Comparison of ENCODE assay signal across 1 cellular context in the genomic region with DNA sequence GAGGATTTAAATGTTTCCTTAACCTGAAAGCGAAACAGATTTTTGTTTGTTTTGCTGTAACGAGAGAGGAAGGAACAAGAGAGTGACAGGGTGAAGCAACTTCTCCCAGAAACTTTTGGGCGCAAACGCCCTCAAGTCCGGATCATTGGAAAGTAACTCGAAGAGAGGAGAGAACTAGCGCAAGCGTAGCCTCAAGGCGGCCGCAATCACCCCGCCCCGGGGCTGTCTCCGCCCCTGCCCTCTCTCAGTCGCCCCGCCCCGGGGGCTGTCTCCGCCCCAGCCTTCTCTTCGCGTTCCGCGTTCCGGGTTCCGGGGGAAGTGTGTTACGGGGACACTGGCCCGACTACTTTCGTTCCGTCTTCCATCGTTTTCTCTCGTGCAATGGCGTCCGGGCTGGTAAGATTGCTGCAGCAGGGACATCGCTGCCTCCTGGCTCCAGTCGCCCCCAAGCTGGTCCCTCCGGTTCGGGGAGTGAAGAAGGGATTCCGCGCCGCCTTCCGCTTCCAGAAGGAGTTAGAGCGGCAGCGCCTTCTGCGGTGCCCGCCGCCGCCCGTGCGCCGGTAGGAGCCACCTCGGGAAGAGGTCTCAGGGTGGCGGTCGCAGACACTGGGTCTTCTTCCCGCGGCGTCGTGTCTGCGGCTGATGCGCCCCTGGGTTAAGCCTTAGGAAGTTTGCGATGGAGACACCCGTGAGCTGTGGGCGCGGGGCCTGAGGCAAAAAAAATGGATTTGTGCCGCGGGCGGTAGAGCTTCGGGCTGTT.
TF ChIP-seq lines count a peak whose summit lies in the region.

Gene MRPL44 (plus strand): TSS at position 372 of the 760 bp plus-strand sequence. CDS start 10 bp downstream, at position 382.

TF ChIP-seq in HepG2, 621 proteins besides CTCF, POLR2A, EP300 and RAD21 (continued from another document and continues in another):
- peak; percentile 97 for TF ChIP-seq NFRKB (IDR thresholded peaks at IDR 0.05)
- TF ChIP-seq PAF1 (CRISPR knock-in tag; IDR thresholded peaks at IDR 0.05) = no peak
- TF ChIP-seq DNMT1 (CRISPR knock-in tag; IDR thresholded peaks at IDR 0.05) = no peak; the same call in none of the 2 replicates
- peak; percentile 35; the same call in 1 of the 2 replicates for TF ChIP-seq KLF13 (CRISPR knock-in tag; IDR thresholded peaks at IDR 0.05)
- peak; percentile 44; the same call in 1 of the 2 replicates for TF ChIP-seq ZNF460 (CRISPR knock-in tag; IDR thresholded peaks at IDR 0.05; ENCODE audit: borderline replicate concordance)
- peak; percentile 97 for TF ChIP-seq ERF (CRISPR knock-in tag; IDR thresholded peaks at IDR 0.05)
- TF ChIP-seq ZNF225 (CRISPR knock-in tag; IDR thresholded peaks at IDR 0.05) = peak; percentile 98
- TF ChIP-seq, protein P1, sequence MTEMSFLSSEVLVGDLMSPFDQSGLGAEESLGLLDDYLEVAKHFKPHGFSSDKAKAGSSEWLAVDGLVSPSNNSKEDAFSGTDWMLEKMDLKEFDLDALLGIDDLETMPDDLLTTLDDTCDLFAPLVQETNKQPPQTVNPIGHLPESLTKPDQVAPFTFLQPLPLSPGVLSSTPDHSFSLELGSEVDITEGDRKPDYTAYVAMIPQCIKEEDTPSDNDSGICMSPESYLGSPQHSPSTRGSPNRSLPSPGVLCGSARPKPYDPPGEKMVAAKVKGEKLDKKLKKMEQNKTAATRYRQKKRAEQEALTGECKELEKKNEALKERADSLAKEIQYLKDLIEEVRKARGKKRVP (CRISPR knock-in tag; IDR thresholded peaks at IDR 0.05) = peak in 1 of 2 experiments; percentile 90; a peak in 2 of 4 replicates
- TF ChIP-seq SRF (IDR thresholded peaks at IDR 0.05; ENCODE audit: low read depth, low read length) = peak; percentile 86; the same call in 1 of the 2 replicates
- peak; percentile 83 for TF ChIP-seq DRAP1 (CRISPR knock-in tag; IDR thresholded peaks at IDR 0.05)
- TF ChIP-seq ZNF782 (CRISPR knock-in tag; IDR thresholded peaks at IDR 0.05; ENCODE audit: borderline replicate concordance) = peak; percentile 98
- peak; percentile 98 for TF ChIP-seq ZNF274 (CRISPR knock-in tag; IDR thresholded peaks at IDR 0.05)
- TF ChIP-seq, protein P2, sequence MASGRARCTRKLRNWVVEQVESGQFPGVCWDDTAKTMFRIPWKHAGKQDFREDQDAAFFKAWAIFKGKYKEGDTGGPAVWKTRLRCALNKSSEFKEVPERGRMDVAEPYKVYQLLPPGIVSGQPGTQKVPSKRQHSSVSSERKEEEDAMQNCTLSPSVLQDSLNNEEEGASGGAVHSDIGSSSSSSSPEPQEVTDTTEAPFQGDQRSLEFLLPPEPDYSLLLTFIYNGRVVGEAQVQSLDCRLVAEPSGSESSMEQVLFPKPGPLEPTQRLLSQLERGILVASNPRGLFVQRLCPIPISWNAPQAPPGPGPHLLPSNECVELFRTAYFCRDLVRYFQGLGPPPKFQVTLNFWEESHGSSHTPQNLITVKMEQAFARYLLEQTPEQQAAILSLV (CRISPR knock-in tag; IDR thresholded peaks at IDR 0.05; ENCODE audit: borderline replicate concordance) = peak; percentile 94; the same call in 1 of the 2 replicates
- TF ChIP-seq SPEN (CRISPR knock-in tag; IDR thresholded peaks at IDR 0.05; ENCODE audit: low read depth) = peak; percentile 99
- no peak for TF ChIP-seq PLRG1 (conservative IDR thresholded peaks at IDR 0.05)
- TF ChIP-seq ZNF207 (IDR thresholded peaks at IDR 0.05; ENCODE audit: borderline replicate concordance) = no peak
- peak; percentile 91 for TF ChIP-seq HCFC1 (IDR thresholded peaks at IDR 0.05; ENCODE audit: low read depth, low read length)
- peak; percentile 98 for TF ChIP-seq TGIF2 (CRISPR knock-in tag; IDR thresholded peaks at IDR 0.05)
- peak; percentile 75 for TF ChIP-seq TFDP2 (CRISPR knock-in tag; IDR thresholded peaks at IDR 0.05)
- peak; percentile 89; the same call in 1 of the 2 replicates for TF ChIP-seq ZNF12 (CRISPR knock-in tag; IDR thresholded peaks at IDR 0.05)
- peak; percentile 44; the same call in 1 of the 2 replicates for TF ChIP-seq HMG20A (CRISPR knock-in tag; IDR thresholded peaks at IDR 0.05; ENCODE audit: borderline replicate concordance)
- TF ChIP-seq ZSCAN30 (CRISPR knock-in tag; IDR thresholded peaks at IDR 0.05) = peak; percentile 99
- TF ChIP-seq ATM (IDR thresholded peaks at IDR 0.05; ENCODE audit: borderline replicate concordance) = no peak
- TF ChIP-seq NR3C1 (CRISPR knock-in tag; IDR thresholded peaks at IDR 0.05) = no peak
- TF ChIP-seq KDM5A (IDR thresholded peaks at IDR 0.05; ENCODE audit: borderline replicate concordance, low read length) = peak; percentile 99
- TF ChIP-seq GRHL1 (CRISPR knock-in tag; conservative IDR thresholded peaks at IDR 0.05) = no peak
- TF ChIP-seq NR1H2 (CRISPR knock-in tag; IDR thresholded peaks at IDR 0.05; ENCODE audit: borderline replicate concordance, low read depth) = no peak; the same call in 1 of the 2 replicates
- TF ChIP-seq ZNF101 (CRISPR knock-in tag; IDR thresholded peaks at IDR 0.05; ENCODE audit: borderline replicate concordance, low read depth) = peak; percentile 96; the same call in 1 of the 2 replicates
- TF ChIP-seq POLR2AphosphoS5 (IDR thresholded peaks at IDR 0.05; ENCODE audit: low read depth, low read length) = peak; percentile 98
- peak; percentile 100 for TF ChIP-seq GABPB1 (CRISPR knock-in tag; IDR thresholded peaks at IDR 0.05)
- TF ChIP-seq STAT5B (CRISPR knock-in tag; IDR thresholded peaks at IDR 0.05) = no peak; the same call in 1 of the 2 replicates
- TF ChIP-seq ZNF468 (CRISPR knock-in tag; IDR thresholded peaks at IDR 0.05) = no peak
- TF ChIP-seq ZNF10 (CRISPR knock-in tag; IDR thresholded peaks at IDR 0.05; ENCODE audit: borderline replicate concordance, low read depth) = no peak
- TF ChIP-seq, protein P3, sequence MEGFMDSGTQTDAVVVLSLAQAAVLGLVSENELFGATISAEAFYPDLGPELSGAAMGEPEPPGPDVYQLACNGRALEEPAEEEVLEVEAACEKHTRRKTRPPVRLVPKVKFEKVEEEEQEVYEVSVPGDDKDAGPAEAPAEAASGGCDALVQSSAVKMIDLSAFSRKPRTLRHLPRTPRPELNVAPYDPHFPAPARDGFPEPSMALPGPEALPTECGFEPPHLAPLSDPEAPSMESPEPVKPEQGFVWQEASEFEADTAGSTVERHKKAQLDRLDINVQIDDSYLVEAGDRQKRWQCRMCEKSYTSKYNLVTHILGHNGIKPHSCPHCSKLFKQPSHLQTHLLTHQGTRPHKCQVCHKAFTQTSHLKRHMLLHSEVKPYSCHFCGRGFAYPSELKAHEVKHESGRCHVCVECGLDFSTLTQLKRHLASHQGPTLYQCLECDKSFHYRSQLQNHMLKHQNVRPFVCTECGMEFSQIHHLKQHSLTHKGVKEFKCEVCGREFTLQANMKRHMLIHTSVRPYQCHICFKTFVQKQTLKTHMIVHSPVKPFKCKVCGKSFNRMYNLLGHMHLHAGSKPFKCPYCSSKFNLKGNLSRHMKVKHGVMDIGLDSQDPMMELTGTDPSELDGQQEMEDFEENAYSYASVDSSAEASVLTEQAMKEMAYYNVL (CRISPR knock-in tag; IDR thresholded peaks at IDR 0.05; ENCODE audit: borderline replicate concordance) = no peak; the same call in none of the 2 replicates
- TF ChIP-seq ZNF501 (CRISPR knock-in tag; IDR thresholded peaks at IDR 0.05) = peak; percentile 100
- peak; percentile 97 for TF ChIP-seq HMGXB3 (CRISPR knock-in tag; IDR thresholded peaks at IDR 0.05; ENCODE audit: borderline replicate concordance)
- TF ChIP-seq SMAD9 (CRISPR knock-in tag; IDR thresholded peaks at IDR 0.05) = peak; percentile 92
- peak; percentile 96 for TF ChIP-seq RELA (CRISPR knock-in tag; IDR thresholded peaks at IDR 0.05)
- peak; percentile 95 for TF ChIP-seq ZNF317 (CRISPR knock-in tag; IDR thresholded peaks at IDR 0.05)
- peak; percentile 76 for TF ChIP-seq ZNF646 (CRISPR knock-in tag; IDR thresholded peaks at IDR 0.05)
- peak; percentile 97 for TF ChIP-seq JARID2 (CRISPR knock-in tag; IDR thresholded peaks at IDR 0.05; ENCODE audit: insufficient replicate concordance)
- TF ChIP-seq ZSCAN22 (CRISPR knock-in tag; IDR thresholded peaks at IDR 0.05) = no peak; the same call in 1 of the 2 replicates
